ENCODE assay signal across 8 cellular contexts in genomic region chr11:106022795-106023275, GRCh38. TPM values are rescaled to one million over a fixed set of nuclear protein-coding genes. Genes with fewer than 3 reads are reported as not detected.
DNase-seq lines count a peak whose midpoint lies in the region; ATAC-seq, FAIRE-seq and TF ChIP-seq lines count a peak whose summit lies in the region.

No MANE protein-coding gene starts in this region.

- 90 to 100% methylated on average over 1 to 7 of the region's 7 CpGs for WGBS in H1 (ENCODE audit: extremely low coverage in 1 of 2, insufficient coverage in 1 of 2, insufficient read length in 1 of 2, insufficient replicate concordance in 2 of 2, low coverage in 1 of 2, low lambda C conversion rate in 2 of 2, missing lambda C conversion rate in 1 of 2), 2 experiments

- peaks cover 19% of the 10 kb centered on the region for H3K36me3 Mint-ChIP-seq in CD4-positive, CD25-positive, alpha-beta regulatory T cell

- H3K27ac ChIP-seq in CD4-positive, CD25-positive, alpha-beta regulatory T cell (ENCODE audit: insufficient read depth, low read length, poor library complexity, severe bottlenecking) = peak overlapping the region; percentile 53
- H3K27ac ChIP-seq in OCI-LY7 (ENCODE audit: low read depth, low read length, poor library complexity, severe bottlenecking) (peak overlapping the region; percentile 47), H1 (ENCODE audit: low read depth, low read length) (no peak overlapping the region)

- H4K8ac ChIP-seq in H1 (ENCODE audit: extremely low read depth, insufficient read depth, low read length) = no peak overlapping the region

- H3K79me2 ChIP-seq in OCI-LY7 (ENCODE audit: insufficient read depth, low read depth, low read length) (peaks cover 40% of the 10 kb centered on the region), H1 (ENCODE audit: control insufficient read depth in 1 of 2, insufficient read depth in 2 of 2, low read length in 2 of 2) (peaks cover 0 to 37% of the 10 kb centered on the region in 2 experiments; a peak in 3 of 4 replicates)

- H3K27ac Mint-ChIP-seq in CD4-positive, CD25-positive, alpha-beta regulatory T cell = peak overlapping the region; percentile 20 to 97 (median 93)

- H2BK15ac ChIP-seq in H1 (ENCODE audit: low read length) = peak overlapping the region; percentile 50; the same call in 1 of the 2 replicates

- peaks cover 0 to 5% of the 10 kb centered on the region in 2 experiments for H3K9me3 ChIP-seq in CD4-positive, CD25-positive, alpha-beta regulatory T cell (ENCODE audit: control insufficient read depth in 2 of 2, low read length in 2 of 2)
- H3K9me3 ChIP-seq in OCI-LY7 (ENCODE audit: low read length) (no peaks in the 10 kb centered on the region), H1 (ENCODE audit: insufficient read depth in 2 of 2, low read depth in 1 of 2, low read length in 1 of 2) (no peaks in the 10 kb centered on the region), neuron (ENCODE audit: low read length) (no peaks in the 10 kb centered on the region)

- H3K9ac ChIP-seq in H1 (replicated peaks in 1 of 4; ENCODE audit: extremely low read depth in 1 of 4, low read depth in 3 of 4, low read length in 3 of 4) = no peak overlapping the region; a peak in 1 of 7 replicates

- peaks cover 17% of the 10 kb centered on the region for H3K27me3 Mint-ChIP-seq in CD4-positive, CD25-positive, alpha-beta regulatory T cell

- peaks cover 17 to 50% (median 37%) of the 10 kb centered on the region in 4 donors for H3K4me1 Mint-ChIP-seq in CD4-positive, CD25-positive, alpha-beta regulatory T cell

- no peaks in the 10 kb centered on the region; the same call in 1 of the 2 replicates for H3K23me2 ChIP-seq in H1 (ENCODE audit: low read depth, low read length)

- H3K4me3 ChIP-seq in CD4-positive, CD25-positive, alpha-beta regulatory T cell (ENCODE audit: low read depth, low read length) = peak overlapping the region; percentile 87
- H3K4me3 ChIP-seq in OCI-LY7 (ENCODE audit: low read depth, low read length, poor library complexity, severe bottlenecking) (peak overlapping the region; percentile 94), H1 (ENCODE audit: extremely low read depth in 1 of 4, insufficient read depth in 2 of 4, low read depth in 3 of 4, low read length in 4 of 4) (peak overlapping the region in 3 of 4 experiments; percentile 16 to 54 (median 28); a peak in 5 of 8 replicates), neuron (ENCODE audit: low read length) (peak overlapping the region; percentile 91)

- DNase-seq in CD4-positive, CD25-positive, alpha-beta regulatory T cell = no peak
- no peak for DNase-seq in OCI-LY7 (ENCODE audit: low spot score)
- no peak for DNase-seq in H1 (ENCODE audit: low read depth in 1 of 2, low spot score in 2 of 2)
- no peak for DNase-seq in T1000 (lab: John Stamatoyannopoulos, UW)
- DNase-seq in NCI-H774 (lab: John Stamatoyannopoulos, UW) = no peak
- DNase-seq in SIG-M5 treated with dmso at 0.1 percent for 504 hours (lab: John Stamatoyannopoulos, UW; ENCODE audit: unreplicated experiment) = no peak
- DNase-seq in SW 1271 (lab: John Stamatoyannopoulos, UW) = no peak

- H3K4me3 Mint-ChIP-seq in CD4-positive, CD25-positive, alpha-beta regulatory T cell = peak overlapping the region; percentile 94 to 99 (median 98)

- no peaks in the 10 kb centered on the region; the same call in 1 of the 2 replicates for H3K79me1 ChIP-seq in H1 (ENCODE audit: low read depth, low read length)

- TF ChIP-seq RAD21 in H1 (IDR thresholded peaks at IDR 0.05 in 1 of 2, conservative IDR thresholded peaks at IDR 0.05 in 1 of 2; ENCODE audit: low read depth in 2 of 2, low read length in 2 of 2) = no peak

- TSS peak; percentile 98 for BruUV-seq in OCI-LY7 (replicated peaks; lab: Mats Ljungman, UMichigan)

- ATAC-seq in CD4-positive, CD25-positive, alpha-beta regulatory T cell (ENCODE audit: low read depth in 2 of 2) = no peak

- H2BK5ac ChIP-seq in H1 (ENCODE audit: low read depth, low read length) = peak overlapping the region; percentile 6; the same call in 1 of the 2 replicates

- H4K91ac ChIP-seq in H1 (replicated peaks; ENCODE audit: insufficient read length, low read length) = peak overlapping the region; percentile 61

- H3K9me3 Mint-ChIP-seq in CD4-positive, CD25-positive, alpha-beta regulatory T cell = peaks cover 0 to 8% (median 3%) of the 10 kb centered on the region in 7 donors

- peak overlapping the region; percentile 93 for H4K5ac ChIP-seq in H1 (ENCODE audit: insufficient read length, low read depth, low read length)

- H3K27me3 ChIP-seq in CD4-positive, CD25-positive, alpha-beta regulatory T cell (ENCODE audit: control insufficient read depth, insufficient read depth, low read length) = peaks cover 3% of the 10 kb centered on the region
- H3K27me3 ChIP-seq in H1 (replicated peaks in 1 of 4; ENCODE audit: control insufficient read depth in 3 of 4, extremely low read depth in 1 of 4, insufficient read depth in 3 of 4, low read length in 3 of 4) = no peaks in the 10 kb centered on the region
- H3K27me3 ChIP-seq in neuron (ENCODE audit: insufficient read depth, low read length) = no peaks in the 10 kb centered on the region

- peak overlapping the region; percentile 74 for H3K4ac ChIP-seq in H1 (replicated peaks; ENCODE audit: insufficient read length, low read depth, low read length)

- no peak overlapping the region for H3K23ac ChIP-seq in H1 (ENCODE audit: insufficient read length)

- POLR2A ChIA-PET in OCI-LY7 (lab: Charles Lee) (interaction anchor here (1.5 kb wide), 1 partner anchor 12 kb away, joined by 4 read pairs; no protein-coding TSS in a partner anchor), H1 (lab: Charles Lee; ENCODE audit: partially characterized antibody) (interaction anchor here (0.6 to 1.2 kb wide), 3 partner anchors 15 to 411 kb away, joined by 3 to 4 read pairs (median 4); no protein-coding TSS in a partner anchor)

- H3K56ac ChIP-seq in H1 (replicated peaks; ENCODE audit: insufficient read length, low read depth, low read length) = peak overlapping the region; percentile 47

- no peak for FAIRE-seq in H1 (lab: Jason Lieb, UNC)

- peak overlapping the region; percentile 59 for H3K4me2 ChIP-seq in OCI-LY7 (ENCODE audit: low read length)
- peak overlapping the region; percentile 70 to 77 for H3K4me2 ChIP-seq in H1 (ENCODE audit: insufficient read depth in 1 of 2, low read depth in 2 of 2, low read length in 2 of 2)

- TF ChIP-seq CTCF in OCI-LY7 (conservative IDR thresholded peaks at IDR 0.05; ENCODE audit: low read length) (no peak), H1 (IDR thresholded peaks at IDR 0.05; ENCODE audit: control extremely low read depth in 1 of 3, insufficient read depth in 1 of 3, low read depth in 1 of 3, low read length in 3 of 3) (no peak)

- intact Hi-C loops in OCI-LY7 (cut with micrococcal nuclease; ENCODE audit: unreplicated experiment) = loop anchor here (1.0 kb wide), 1 partner anchor 53 kb away; no protein-coding TSS in a partner anchor

- no peaks in the 10 kb centered on the region for H3K36me3 ChIP-seq in CD4-positive, CD25-positive, alpha-beta regulatory T cell (ENCODE audit: control insufficient read depth, insufficient read depth, low read length)
- peaks cover 26% of the 10 kb centered on the region for H3K36me3 ChIP-seq in OCI-LY7 (ENCODE audit: insufficient read depth, low read length)
- H3K36me3 ChIP-seq in H1 (ENCODE audit: control insufficient read depth in 2 of 4, insufficient read depth in 4 of 4, low read length in 3 of 4) = 0 out of 8 replicates have a peak, but pooled peaks cover 0 to 4% (median 0%) of the 10 kb centered on the region in 4 experiments
- peaks cover 2% of the 10 kb centered on the region for H3K36me3 ChIP-seq in neuron (ENCODE audit: insufficient read depth, low read length)

- TF ChIP-seq EP300 in H1 (IDR thresholded peaks at IDR 0.05; ENCODE audit: borderline replicate concordance in 1 of 2, low read depth in 2 of 2, low read length in 2 of 2) = no peak

- H2BK12ac ChIP-seq in H1 (ENCODE audit: low read depth, low read length) = no peak overlapping the region

- peak overlapping the region; percentile 86 for H2AFZ ChIP-seq in OCI-LY7 (ENCODE audit: low read length)
- peak overlapping the region; percentile 76 for H2AFZ ChIP-seq in H1 (ENCODE audit: low read length)
- peak overlapping the region; percentile 46 for H2AFZ ChIP-seq in neuron (ENCODE audit: low read depth, low read length)

- H3K9me2 ChIP-seq in OCI-LY7 (ENCODE audit: insufficient read depth, low read length) = no peaks in the 10 kb centered on the region

- CTCF ChIA-PET in OCI-LY7 (lab: Charles Lee; ENCODE audit: unreplicated experiment) (interaction anchor here (0.6 kb wide), 1 partner anchor 83 kb away, joined by 3 read pairs; no protein-coding TSS in a partner anchor), H1 (lab: Charles Lee; ENCODE audit: partially characterized antibody) (no interaction called here)

- no peak overlapping the region for H2BK120ac ChIP-seq in H1 (replicated peaks; ENCODE audit: low read depth, low read length)

- no peak overlapping the region for H3K14ac ChIP-seq in H1 (ENCODE audit: insufficient read length)

- H2AK5ac ChIP-seq in H1 (ENCODE audit: low read depth, low read length) = no peak overlapping the region; the same call in 1 of the 2 replicates

- H4K20me1 ChIP-seq in OCI-LY7 (ENCODE audit: insufficient read depth, low read length) (peaks cover 19% of the 10 kb centered on the region; the same call in 1 of the 2 replicates), H1 (replicated peaks in 1 of 2; ENCODE audit: control insufficient read depth in 1 of 2, insufficient read depth in 2 of 2, low read length in 2 of 2) (peaks cover 0 to 2% of the 10 kb centered on the region in 2 experiments)

- H3K18ac ChIP-seq in H1 (ENCODE audit: extremely low read depth, low read length) = no peak overlapping the region

- no peak for TF ChIP-seq POLR2A in H1 (IDR thresholded peaks at IDR 0.05; ENCODE audit: control extremely low read depth in 1 of 2, low read depth in 2 of 2, low read length in 2 of 2)

- no peak overlapping the region for H2BK20ac ChIP-seq in H1 (ENCODE audit: low read length)

- H3K4me1 ChIP-seq in CD4-positive, CD25-positive, alpha-beta regulatory T cell (ENCODE audit: control insufficient read depth, insufficient read depth, low read length, poor library complexity, severe bottlenecking) = peaks cover 29% of the 10 kb centered on the region
- H3K4me1 ChIP-seq in OCI-LY7 (ENCODE audit: insufficient read depth, low read length, poor library complexity, severe bottlenecking) = peaks cover 35% of the 10 kb centered on the region
- H3K4me1 ChIP-seq in H1 (replicated peaks in 1 of 4; ENCODE audit: control insufficient read depth in 3 of 4, insufficient read depth in 4 of 4, low read length in 3 of 4) = peaks cover 0 to 6% (median 1%) of the 10 kb centered on the region in 4 experiments; a peak in 3 of 7 replicates
- H3K4me1 ChIP-seq in neuron (ENCODE audit: insufficient read depth, low read length) = peaks cover 25% of the 10 kb centered on the region

RNA-seq across cellular contexts. Expression of gene MSANTD4, which starts 0.8 kb away (rescaled TPM):
- 8.3 TPM for total RNA-seq in CD4-positive, CD25-positive, alpha-beta regulatory T cell
- polyA plus RNA-seq in CD4-positive, CD25-positive, alpha-beta regulatory T cell = 1 to 10 TPM; 4.0 to 8.1 (median 4.8) TPM
- total RNA-seq in OCI-LY7 (2014; rRNA removed; shearing (Covaris generic)) = 26.4 and 26.6 TPM in 2 replicates
- 20.4 and 21.0 TPM in 2 replicates for total RNA-seq in OCI-LY7 (2022)
- 21.9 and 23.0 TPM in 2 replicates for total RNA-seq in H1 (2021; fragmentation: NEBNext Ultra II Directional; extraction: Animal tissue kit (Norgen Biotek cat#: 25700))
- polyA plus RNA-seq in H1 (2011; rRNA removed) = 3.5 and 5.1 TPM in 2 replicates
- 7.8 TPM for polyA plus RNA-seq in H1 (2011; cell fraction: cytosol; rRNA removed)
- 6.0 TPM for polyA plus RNA-seq in H1 (2011; cell fraction: nucleus; rRNA removed)
- polyA plus RNA-seq in H1 (2012, experiment 1 of 2) = 11.7 to 20.3 TPM (median 15.2 TPM) in 4 replicates
- 3.1 TPM for polyA plus RNA-seq in H1 (2012, experiment 2 of 2)
- polyA plus RNA-seq in H1 (2013, experiment 1 of 2) = 15.4 TPM
- polyA plus RNA-seq in H1 (2013, experiment 2 of 2) = 16.3 TPM
- 10.0 and 12.6 TPM in 2 replicates for polyA minus RNA-seq in H1 (2011; rRNA and poly(A)+ RNA removed)
- polyA minus RNA-seq in H1 (2011; cell fraction: cytosol; rRNA and poly(A)+ RNA removed) = 7.0 TPM
- polyA minus RNA-seq in H1 (2011; cell fraction: nucleus; rRNA and poly(A)+ RNA removed) = 21.9 TPM

RNA-seq across cellular contexts. Expression of gene KBTBD3, which starts 54.3 kb away (rescaled TPM):
- 9.0 TPM for total RNA-seq in CD4-positive, CD25-positive, alpha-beta regulatory T cell
- polyA plus RNA-seq in CD4-positive, CD25-positive, alpha-beta regulatory T cell = 10 to 100 TPM in 1 of 4 donors, 1 to 10 TPM in 3; 7.8 to 12.5 (median 9.5) TPM
- total RNA-seq in OCI-LY7 (2014; rRNA removed; shearing (Covaris generic)) = 6.4 and 10.3 TPM in 2 replicates
- 6.0 and 6.5 TPM in 2 replicates for total RNA-seq in OCI-LY7 (2022)
- total RNA-seq in H1 (2021; fragmentation: NEBNext Ultra II Directional; extraction: Animal tissue kit (Norgen Biotek cat#: 25700)) = 4.2 and 6.1 TPM in 2 replicates
- polyA plus RNA-seq in H1 (2011; rRNA removed) = 0.64 and 1.2 TPM in 2 replicates
- 1.4 TPM for polyA plus RNA-seq in H1 (2011; cell fraction: cytosol; rRNA removed)
- polyA plus RNA-seq in H1 (2011; cell fraction: nucleus; rRNA removed) = 1.1 TPM
- 1.2 to 3.2 TPM (median 2.4 TPM) in 4 replicates for polyA plus RNA-seq in H1 (2012, experiment 1 of 2)
- 0.39 TPM for polyA plus RNA-seq in H1 (2012, experiment 2 of 2)
- 2.6 TPM for polyA plus RNA-seq in H1 (2013, experiment 1 of 2)
- 2.3 TPM for polyA plus RNA-seq in H1 (2013, experiment 2 of 2)
- polyA minus RNA-seq in H1 (2011; rRNA and poly(A)+ RNA removed) = 5.1 and 6.2 TPM in 2 replicates
- polyA minus RNA-seq in H1 (2011; cell fraction: cytosol; rRNA and poly(A)+ RNA removed) = 0.81 TPM
- 9.2 TPM for polyA minus RNA-seq in H1 (2011; cell fraction: nucleus; rRNA and poly(A)+ RNA removed)

RNA-seq across cellular contexts. Expression of gene AASDHPPT, which starts 54.6 kb away (rescaled TPM):
- total RNA-seq in CD4-positive, CD25-positive, alpha-beta regulatory T cell = 21.8 TPM
- polyA plus RNA-seq in CD4-positive, CD25-positive, alpha-beta regulatory T cell = 10 to 100 TPM; 48.8 to 54.2 (median 50.4) TPM
- total RNA-seq in OCI-LY7 (2014; rRNA removed; shearing (Covaris generic)) = 42.1 and 51.1 TPM in 2 replicates
- 44.8 and 49.5 TPM in 2 replicates for total RNA-seq in OCI-LY7 (2022)
- 41.1 and 42.2 TPM in 2 replicates for total RNA-seq in H1 (2021; fragmentation: NEBNext Ultra II Directional; extraction: Animal tissue kit (Norgen Biotek cat#: 25700))
- polyA plus RNA-seq in H1 (2011; rRNA removed) = 10.9 and 15.7 TPM in 2 replicates
- polyA plus RNA-seq in H1 (2011; cell fraction: cytosol; rRNA removed) = 23.1 TPM
- polyA plus RNA-seq in H1 (2011; cell fraction: nucleus; rRNA removed) = 12.6 TPM
- polyA plus RNA-seq in H1 (2012, experiment 1 of 2) = 23.0 to 38.7 TPM (median 27.1 TPM) in 4 replicates
- 1.9 TPM for polyA plus RNA-seq in H1 (2012, experiment 2 of 2)
- polyA plus RNA-seq in H1 (2013, experiment 1 of 2) = 20.8 TPM
- 21.2 TPM for polyA plus RNA-seq in H1 (2013, experiment 2 of 2)
- 18.2 TPM in 2 replicates for polyA minus RNA-seq in H1 (2011; rRNA and poly(A)+ RNA removed)
- polyA minus RNA-seq in H1 (2011; cell fraction: cytosol; rRNA and poly(A)+ RNA removed) = 24.9 TPM
- polyA minus RNA-seq in H1 (2011; cell fraction: nucleus; rRNA and poly(A)+ RNA removed) = 40.3 TPM

Comparison
In these comparisons a context has a peak if more than half of its experiments do, and no peak if none do; other contexts are left out.
1. H3K4me3 ChIP-seq: peak in every context shown above with its lines; median percentile 94 in OCI-LY7; 91 in neuron; 87 in CD4-positive, CD25-positive, alpha-beta regulatory T cell; 28 in H1.